In the genomic region with DNA sequence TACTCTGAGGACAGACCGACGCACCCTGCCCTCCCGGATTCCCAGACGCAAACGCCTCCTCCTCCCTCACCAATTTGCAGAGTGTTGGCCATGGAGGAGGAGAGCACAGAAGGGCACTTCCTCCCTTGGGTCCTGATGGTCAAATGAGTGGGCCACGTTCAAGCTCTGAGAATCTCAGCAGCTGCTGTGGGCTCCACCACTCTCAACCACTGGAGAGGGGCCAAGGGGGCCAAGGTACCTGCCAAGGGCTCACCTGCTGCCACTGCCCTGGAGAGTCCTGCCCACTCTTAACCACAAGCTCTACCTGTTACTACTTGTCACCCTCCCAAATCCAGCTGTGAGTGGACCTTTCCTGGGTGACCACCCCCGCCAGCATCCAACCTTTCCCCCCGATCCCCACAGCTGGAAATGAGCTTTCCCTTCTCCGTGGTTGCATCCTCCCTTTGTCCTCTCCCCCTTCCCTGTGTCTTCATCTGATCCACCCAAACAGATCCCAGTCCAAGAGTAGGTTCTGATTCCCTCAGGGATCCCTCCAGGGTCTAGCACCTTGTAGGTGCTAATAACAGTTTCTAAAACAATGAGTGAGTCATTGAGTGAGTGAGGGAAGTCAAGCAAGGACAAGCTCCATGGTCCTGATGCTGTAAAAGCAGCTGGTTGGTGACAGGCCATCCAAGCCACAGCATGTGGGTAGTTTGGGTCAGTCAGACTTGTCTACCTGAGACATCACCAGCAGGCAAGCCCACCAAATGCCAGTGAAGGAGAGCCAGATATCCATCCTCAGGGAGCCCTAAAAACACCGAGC, we compare ENCODE assay signal across 18 cellular contexts.
DNase-seq lines count a peak whose midpoint lies in the region; ATAC-seq and TF ChIP-seq lines count a peak whose summit lies in the region.
"Had no signal": no experiment of that assay in that cellular context is flagged by ENCODE, and none has a peak within 500 bp of the region (broad histone marks: within the 10 kb centered on the region; RNA-seq: fewer than 3 reads in every experiment).

No MANE protein-coding gene starts in this region.

- no peak overlapping the region for H3K4me3 ChIP-seq in body of pancreas
- H3K4me3 ChIP-seq in neural progenitor cell, result no peak overlapping the region
- H3K4me3 ChIP-seq: A549, HAP-1 had no signal

- intact Hi-C loops in body of pancreas (cut with DNase I), result no loop called here

- peak in 3 of 4 donors; percentile 23 to 81 (median 50) for DNase-seq in body of pancreas
- DNase-seq in neural progenitor cell (ENCODE audit: low spot score), result no peak
- DNase-seq in pons (ENCODE audit: low spot score), result no peak
- DNase-seq in HCEC 1CT, result no peak
- no peak for DNase-seq in hippocampal formation (lab: John Stamatoyannopoulos, UW)
- DNase-seq: BE2C, DND-41, MM.1S, NCI-H1048, NCI-H1417 treated with DMSO at 0.1 percent for 48 hours, NCI-H187, NCI-H446, NCI-H526, Right ventricle myocardium superior had no signal

- H3F3A ChIP-seq in neural progenitor cell (ENCODE audit: low read depth), result peaks cover 7% of the 10 kb centered on the region

- TF ChIP-seq CTCF in body of pancreas (IDR thresholded peaks at IDR 0.05), result no peak
- no peak for TF ChIP-seq CTCF in neural progenitor cell (IDR thresholded peaks at IDR 0.05)

- no peak overlapping the region for H3K9ac ChIP-seq in neural progenitor cell

- H2AFZ ChIP-seq in neural progenitor cell (replicated peaks), result no peak overlapping the region

- peak overlapping the region; percentile 27 for H3K27ac Mint-ChIP-seq in neural progenitor cell

- peaks cover 4% of the 10 kb centered on the region for H3K4me1 Mint-ChIP-seq in neural progenitor cell

- no peak overlapping the region for H3K27ac ChIP-seq in body of pancreas
- H3K27ac ChIP-seq in neural progenitor cell, result no peak overlapping the region
- H3K27ac ChIP-seq: A549 had no signal

- H3K9me3 Mint-ChIP-seq in neural progenitor cell, result no peaks in the 10 kb centered on the region

- no peaks in the 10 kb centered on the region for H3K9me3 ChIP-seq in body of pancreas
- H3K9me3 ChIP-seq in neural progenitor cell (ENCODE audit: low read depth), result no peaks in the 10 kb centered on the region
- H3K9me3 ChIP-seq: A549, BE2C, HAP-1 had no signal

- TF ChIP-seq POLR2A in body of pancreas (IDR thresholded peaks at IDR 0.05), result no peak

- H3K27me3 ChIP-seq in body of pancreas (no peaks in the 10 kb centered on the region), neural progenitor cell (no peaks in the 10 kb centered on the region)
- H3K27me3 ChIP-seq: BE2C had no signal

- peaks cover 9% of the 10 kb centered on the region for H3K27me3 Mint-ChIP-seq in neural progenitor cell (ENCODE audit: insufficient read depth, low read depth)

- no peak overlapping the region for H3K4me2 ChIP-seq in neural progenitor cell
- H3K4me2 ChIP-seq: A549 had no signal

- H4K20me1 ChIP-seq in neural progenitor cell (ENCODE audit: low read depth), result no peaks in the 10 kb centered on the region

- peaks cover 4% of the 10 kb centered on the region for H3K4me1 ChIP-seq in body of pancreas
- H3K4me1 ChIP-seq in neural progenitor cell, result peaks cover 20% of the 10 kb centered on the region
- H3K4me1 ChIP-seq: A549, BE2C, HAP-1 had no signal

- no peaks in the 10 kb centered on the region for H3K79me2 ChIP-seq in neural progenitor cell (ENCODE audit: low read depth)

- no peaks in the 10 kb centered on the region for H3K36me3 Mint-ChIP-seq in neural progenitor cell

- 60 to 66% methylated on average over 10 of the region's 10 CpGs for WGBS in body of pancreas, 2 donors

- peak; percentile 42 for ATAC-seq in GM18867 (IDR thresholded peaks at IDR 0.05; ENCODE audit: unreplicated experiment)
- peak; percentile 54 for ATAC-seq in HG02610 (IDR thresholded peaks at IDR 0.05; ENCODE audit: unreplicated experiment)
- ATAC-seq in body of pancreas, result no peak
- ATAC-seq: A549 had no signal

- no peak overlapping the region for H3K4me3 Mint-ChIP-seq in neural progenitor cell

- H3K36me3 ChIP-seq in body of pancreas (replicated peaks in 1 of 2; ENCODE audit: insufficient read depth in 1 of 2, low read depth in 2 of 2) (no peaks in the 10 kb centered on the region), neural progenitor cell (no peaks in the 10 kb centered on the region)
- H3K36me3 ChIP-seq: BE2C, HAP-1 had no signal

Comparison
In these comparisons a context has a peak if more than half of its experiments do, and no peak if none do; other contexts are left out.
1. DNase-seq: peak in body of pancreas (3 of 4); none in neural progenitor cell (single experiment), pons (single experiment), HCEC 1CT (single experiment) and hippocampal formation (0 of 2).